In genomic region chr7:14859267-14859666, GRCh38 we compare ENCODE assay signal across 23 cellular contexts. TPM values are rescaled to one million over a fixed set of nuclear protein-coding genes. Genes with fewer than 3 reads are reported as not detected.
DNase-seq lines count a peak whose midpoint lies in the region; ATAC-seq and TF ChIP-seq lines count a peak whose summit lies in the region.
"Had no signal": no experiment of that assay in that cellular context is flagged by ENCODE, and none has a peak within 500 bp of the region (broad histone marks: within the 10 kb centered on the region; RNA-seq: fewer than 3 reads in every experiment).

No MANE protein-coding gene starts in this region.

- no peaks in the 10 kb centered on the region for H3K4me1 ChIP-seq in PC-9 (replicated peaks; ENCODE audit: insufficient read depth)
- H3K4me1 ChIP-seq in mucosa of descending colon (ENCODE audit: low read depth): no peaks in the 10 kb centered on the region
- H3K4me1 ChIP-seq: SJCRH30 had no signal

- DNase-seq in NCI-H2107 treated with DMSO at 0.1 percent for 48 hours (lab: John Stamatoyannopoulos, UW; ENCODE audit: unreplicated experiment) (peak; percentile 51), NCI-H2107 (lab: John Stamatoyannopoulos, UW) (no peak), NCI-H146 (lab: John Stamatoyannopoulos, UW) (peak; percentile 29), PC-9 (no peak), mucosa of descending colon (no peak), chondrocyte (ENCODE audit: low spot score) (no peak), DMS 273 treated with DMSO at 0.1 percent for 48 hours (lab: John Stamatoyannopoulos, UW) (no peak)
- DNase-seq in effector memory CD8-positive, alpha-beta T cell: no peak
- DNase-seq: 8988T; CD4-positive, CD25-positive, alpha-beta regulatory T cell; IMR-90; KG1; MM.1S; NCI-H1048; NCI-H187 treated with DMSO at 0.1 percent for 48 hours; NCI-H2171; NCI-H345; NCI-H82; SJCRH30; T-helper 17 cell had no signal

- no peaks in the 10 kb centered on the region for H3K4me1 Mint-ChIP-seq in effector memory CD8-positive, alpha-beta T cell (ENCODE audit: low read depth in 2 of 2)
- H3K4me1 Mint-ChIP-seq in chondrocyte (ENCODE audit: low read depth): no peaks in the 10 kb centered on the region
- H3K4me1 Mint-ChIP-seq: CD4-positive, CD25-positive, alpha-beta regulatory T cell; T-helper 17 cell had no signal

- peak; percentile 27 for ATAC-seq in mucosa of descending colon
- ATAC-seq in effector memory CD8-positive, alpha-beta T cell (replicated peaks): no peak
- ATAC-seq: HCT116, SK-N-SH treated with all-trans-retinoic acid at 6 μM for 48 hours, T-helper 17 cell had no signal

- H3K9me3 ChIP-seq in PC-9 (ENCODE audit: insufficient read depth, low read depth): no peaks in the 10 kb centered on the region
- no peaks in the 10 kb centered on the region for H3K9me3 ChIP-seq in mucosa of descending colon
- H3K9me3 ChIP-seq: SJCRH30 had no signal

- CTCF ChIA-PET in PC-9 (lab: Charles Lee): no interaction called here

- H2AFZ ChIP-seq in PC-9: 0 out of 2 replicates have a peak overlapping the region, but pooled peaks have one; percentile 10

- H3F3A ChIP-seq in PC-9 (ENCODE audit: insufficient read depth, low read depth): no peaks in the 10 kb centered on the region

- H3K27ac ChIP-seq in PC-9: no peak overlapping the region
- H3K27ac ChIP-seq: SJCRH30 had no signal

- no peak overlapping the region for H3K4me3 Mint-ChIP-seq in effector memory CD8-positive, alpha-beta T cell
- H3K4me3 Mint-ChIP-seq in chondrocyte (ENCODE audit: unreplicated experiment): no peak overlapping the region
- H3K4me3 Mint-ChIP-seq: CD4-positive, CD25-positive, alpha-beta regulatory T cell; T-helper 17 cell had no signal

- no peak overlapping the region for H3K27ac Mint-ChIP-seq in effector memory CD8-positive, alpha-beta T cell
- no peak overlapping the region for H3K27ac Mint-ChIP-seq in chondrocyte (ENCODE audit: unreplicated experiment)
- H3K27ac Mint-ChIP-seq: CD4-positive, CD25-positive, alpha-beta regulatory T cell; T-helper 17 cell had no signal

- no peaks in the 10 kb centered on the region for H3K27me3 Mint-ChIP-seq in effector memory CD8-positive, alpha-beta T cell
- no peaks in the 10 kb centered on the region for H3K27me3 Mint-ChIP-seq in chondrocyte (ENCODE audit: low read depth)
- H3K27me3 Mint-ChIP-seq: CD4-positive, CD25-positive, alpha-beta regulatory T cell; T-helper 17 cell had no signal

- H3K79me2 ChIP-seq in PC-9 (ENCODE audit: low read depth): no peaks in the 10 kb centered on the region

- BruUV-seq in PC-9 (replicated peaks; lab: Mats Ljungman, UMichigan): no TSS peak

- TF ChIP-seq CTCF in PC-9 (conservative IDR thresholded peaks at IDR 0.05) (no peak), mucosa of descending colon (IDR thresholded peaks at IDR 0.05) (no peak), chondrocyte (IDR thresholded peaks at IDR 0.05) (no peak)

- POLR2A ChIA-PET in PC-9 (lab: Charles Lee; ENCODE audit: unreplicated experiment): interaction anchor here (0.6 kb wide), 1 partner anchor 29 kb away, joined by 4 read pairs; no protein-coding TSS in a partner anchor

- no peaks in the 10 kb centered on the region for H3K36me3 ChIP-seq in PC-9 (ENCODE audit: low read depth)
- H3K36me3 ChIP-seq in mucosa of descending colon (ENCODE audit: low read depth): no peaks in the 10 kb centered on the region
- H3K36me3 ChIP-seq: SJCRH30 had no signal

- H3K4me2 ChIP-seq in PC-9: no peak overlapping the region

- no peaks in the 10 kb centered on the region for H3K9me2 ChIP-seq in PC-9 (ENCODE audit: insufficient read depth)

- no peaks in the 10 kb centered on the region for H3K36me3 Mint-ChIP-seq in effector memory CD8-positive, alpha-beta T cell (ENCODE audit: insufficient read depth)
- H3K36me3 Mint-ChIP-seq in chondrocyte (ENCODE audit: low read depth): no peaks in the 10 kb centered on the region
- H3K36me3 Mint-ChIP-seq: CD4-positive, CD25-positive, alpha-beta regulatory T cell had no signal

- H3K4me3 ChIP-seq in PC-9: no peak overlapping the region
- no peak overlapping the region for H3K4me3 ChIP-seq in mucosa of descending colon
- H3K4me3 ChIP-seq: SJCRH30 had no signal

- no peaks in the 10 kb centered on the region for H3K27me3 ChIP-seq in PC-9 (ENCODE audit: insufficient read depth, low read depth)
- H3K27me3 ChIP-seq: SJCRH30 had no signal

- H4K20me1 ChIP-seq in PC-9 (ENCODE audit: insufficient read depth): no peaks in the 10 kb centered on the region

- intact Hi-C loops in PC-9 (cut with micrococcal nuclease; ENCODE audit: unreplicated experiment): no loop called here
- intact Hi-C loops in mucosa of descending colon (cut with DNase I, micrococcal nuclease): no loop called here

- no peaks in the 10 kb centered on the region for H3K9me3 Mint-ChIP-seq in effector memory CD8-positive, alpha-beta T cell
- H3K9me3 Mint-ChIP-seq in chondrocyte (ENCODE audit: low read depth): no peaks in the 10 kb centered on the region

RNA-seq across cellular contexts. Expression of gene DGKB, which starts 43.3 kb away (rescaled TPM):
- 0.23 and 0.48 TPM in 2 replicates for total RNA-seq in PC-9 (2021)
- 1 to 10 TPM in 1 of 3 donors, under 1 TPM in 2; 0.19 to 5.6 (median 0.78) TPM for total RNA-seq in mucosa of descending colon
- total RNA-seq in chondrocyte: 0.13 to 0.60 TPM (median 0.41 TPM) in 3 replicates
- total RNA-seq: CD4-positive, CD25-positive, alpha-beta regulatory T cell; IMR-90; OCI-LY7; T-helper 17 cell had no signal

Comparison
In these comparisons a context has a peak if more than half of its experiments do, and no peak if none do; other contexts are left out.
1. DNase-seq: peak in NCI-H2107 treated with DMSO at 0.1 percent for 48 hours (single experiment) and NCI-H146 (single experiment); none in NCI-H2107 (single experiment), PC-9 (0 of 2), mucosa of descending colon (0 of 3), effector memory CD8-positive, alpha-beta T cell (0 of 3), chondrocyte (single experiment) and DMS 273 treated with DMSO at 0.1 percent for 48 hours (single experiment).